ENCODE assay signal across 2 cellular contexts in the genomic region with DNA sequence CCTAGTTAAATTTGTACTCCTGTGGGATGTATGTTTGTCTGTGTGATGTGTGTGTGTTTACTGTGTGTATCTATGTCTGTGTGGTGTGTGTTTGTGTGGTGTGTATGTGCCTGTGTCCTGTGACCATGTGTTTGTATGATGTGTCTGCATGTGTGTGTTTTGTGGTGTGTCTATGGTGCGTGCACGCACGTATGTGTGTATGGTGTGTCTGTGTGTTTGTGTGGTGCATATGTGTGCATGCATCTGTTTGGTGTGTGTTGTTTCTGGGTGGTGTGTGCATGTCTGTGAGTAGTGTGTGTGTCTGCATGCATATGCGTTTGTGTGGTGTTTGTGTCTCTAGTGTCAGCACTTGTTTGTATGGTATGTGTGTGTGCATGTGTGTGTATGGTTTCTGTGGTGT.
TF ChIP-seq lines count a peak whose summit lies in the region.

No MANE protein-coding gene starts in this region.

TF ChIP-seq in IMR-90, 13 proteins besides CTCF, POLR2A, EP300 and RAD21:
- TF ChIP-seq, protein P1, sequence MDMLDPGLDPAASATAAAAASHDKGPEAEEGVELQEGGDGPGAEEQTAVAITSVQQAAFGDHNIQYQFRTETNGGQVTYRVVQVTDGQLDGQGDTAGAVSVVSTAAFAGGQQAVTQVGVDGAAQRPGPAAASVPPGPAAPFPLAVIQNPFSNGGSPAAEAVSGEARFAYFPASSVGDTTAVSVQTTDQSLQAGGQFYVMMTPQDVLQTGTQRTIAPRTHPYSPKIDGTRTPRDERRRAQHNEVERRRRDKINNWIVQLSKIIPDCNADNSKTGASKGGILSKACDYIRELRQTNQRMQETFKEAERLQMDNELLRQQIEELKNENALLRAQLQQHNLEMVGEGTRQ (IDR thresholded peaks at IDR 0.05; ENCODE audit: low read depth, low read length) = no peak
- TF ChIP-seq MAZ (IDR thresholded peaks at IDR 0.05; ENCODE audit: borderline replicate concordance, low read depth, low read length) = no peak
- no peak for TF ChIP-seq CHD1 (IDR thresholded peaks at IDR 0.05; ENCODE audit: low read depth, low read length)
- no peak for TF ChIP-seq MAFK (IDR thresholded peaks at IDR 0.05; ENCODE audit: low read depth, low read length)
- TF ChIP-seq MXI1 (IDR thresholded peaks at IDR 0.05; ENCODE audit: borderline replicate concordance, low read depth, low read length) = no peak
- TF ChIP-seq, protein P2, sequence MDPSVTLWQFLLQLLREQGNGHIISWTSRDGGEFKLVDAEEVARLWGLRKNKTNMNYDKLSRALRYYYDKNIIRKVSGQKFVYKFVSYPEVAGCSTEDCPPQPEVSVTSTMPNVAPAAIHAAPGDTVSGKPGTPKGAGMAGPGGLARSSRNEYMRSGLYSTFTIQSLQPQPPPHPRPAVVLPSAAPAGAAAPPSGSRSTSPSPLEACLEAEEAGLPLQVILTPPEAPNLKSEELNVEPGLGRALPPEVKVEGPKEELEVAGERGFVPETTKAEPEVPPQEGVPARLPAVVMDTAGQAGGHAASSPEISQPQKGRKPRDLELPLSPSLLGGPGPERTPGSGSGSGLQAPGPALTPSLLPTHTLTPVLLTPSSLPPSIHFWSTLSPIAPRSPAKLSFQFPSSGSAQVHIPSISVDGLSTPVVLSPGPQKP (IDR thresholded peaks at IDR 0.05; ENCODE audit: borderline replicate concordance, low read depth, low read length) = no peak
- no peak for TF ChIP-seq CEBPB (IDR thresholded peaks at IDR 0.05; ENCODE audit: low read depth, low read length)
- no peak for TF ChIP-seq RCOR1 (IDR thresholded peaks at IDR 0.05; ENCODE audit: insufficient replicate concordance, low read length)
- no peak for TF ChIP-seq BHLHE40 (IDR thresholded peaks at IDR 0.05; ENCODE audit: low read depth, low read length)
- no peak for TF ChIP-seq NFE2L2 (IDR thresholded peaks at IDR 0.05; ENCODE audit: low read depth, low read length)

TF ChIP-seq in H1, 55 proteins besides CTCF, POLR2A, EP300 and RAD21:
- TF ChIP-seq MAFK (IDR thresholded peaks at IDR 0.05; ENCODE audit: low read depth, low read length) (no peak), PHF8 (conservative IDR thresholded peaks at IDR 0.05; ENCODE audit: low read depth, low read length) (no peak), RNF2 (IDR thresholded peaks at IDR 0.05; ENCODE audit: borderline replicate concordance, low read depth, low read length, missing control alignments, poor library complexity, severe bottlenecking) (no peak), CEBPB (IDR thresholded peaks at IDR 0.05; ENCODE audit: low read depth, low read length) (no peak), SAP30 (IDR thresholded peaks at IDR 0.05; ENCODE audit: insufficient read depth, insufficient replicate concordance, low read length) (no peak), SIRT6 (IDR thresholded peaks at IDR 0.05; ENCODE audit: low read length) (no peak), RXRA (IDR thresholded peaks at IDR 0.05; ENCODE audit: insufficient read depth, low read depth, low read length) (no peak), ASH2L (IDR thresholded peaks at IDR 0.05; ENCODE audit: low read length) (no peak), BRCA1 (IDR thresholded peaks at IDR 0.05; ENCODE audit: low read depth, low read length) (no peak), BCL11A (IDR thresholded peaks at IDR 0.05; ENCODE audit: low read depth in 2 of 2, low read length in 2 of 2) (no peak), KDM4A (IDR thresholded peaks at IDR 0.05; ENCODE audit: low read depth, low read length, severe bottlenecking) (no peak)
- TF ChIP-seq, protein P3, sequence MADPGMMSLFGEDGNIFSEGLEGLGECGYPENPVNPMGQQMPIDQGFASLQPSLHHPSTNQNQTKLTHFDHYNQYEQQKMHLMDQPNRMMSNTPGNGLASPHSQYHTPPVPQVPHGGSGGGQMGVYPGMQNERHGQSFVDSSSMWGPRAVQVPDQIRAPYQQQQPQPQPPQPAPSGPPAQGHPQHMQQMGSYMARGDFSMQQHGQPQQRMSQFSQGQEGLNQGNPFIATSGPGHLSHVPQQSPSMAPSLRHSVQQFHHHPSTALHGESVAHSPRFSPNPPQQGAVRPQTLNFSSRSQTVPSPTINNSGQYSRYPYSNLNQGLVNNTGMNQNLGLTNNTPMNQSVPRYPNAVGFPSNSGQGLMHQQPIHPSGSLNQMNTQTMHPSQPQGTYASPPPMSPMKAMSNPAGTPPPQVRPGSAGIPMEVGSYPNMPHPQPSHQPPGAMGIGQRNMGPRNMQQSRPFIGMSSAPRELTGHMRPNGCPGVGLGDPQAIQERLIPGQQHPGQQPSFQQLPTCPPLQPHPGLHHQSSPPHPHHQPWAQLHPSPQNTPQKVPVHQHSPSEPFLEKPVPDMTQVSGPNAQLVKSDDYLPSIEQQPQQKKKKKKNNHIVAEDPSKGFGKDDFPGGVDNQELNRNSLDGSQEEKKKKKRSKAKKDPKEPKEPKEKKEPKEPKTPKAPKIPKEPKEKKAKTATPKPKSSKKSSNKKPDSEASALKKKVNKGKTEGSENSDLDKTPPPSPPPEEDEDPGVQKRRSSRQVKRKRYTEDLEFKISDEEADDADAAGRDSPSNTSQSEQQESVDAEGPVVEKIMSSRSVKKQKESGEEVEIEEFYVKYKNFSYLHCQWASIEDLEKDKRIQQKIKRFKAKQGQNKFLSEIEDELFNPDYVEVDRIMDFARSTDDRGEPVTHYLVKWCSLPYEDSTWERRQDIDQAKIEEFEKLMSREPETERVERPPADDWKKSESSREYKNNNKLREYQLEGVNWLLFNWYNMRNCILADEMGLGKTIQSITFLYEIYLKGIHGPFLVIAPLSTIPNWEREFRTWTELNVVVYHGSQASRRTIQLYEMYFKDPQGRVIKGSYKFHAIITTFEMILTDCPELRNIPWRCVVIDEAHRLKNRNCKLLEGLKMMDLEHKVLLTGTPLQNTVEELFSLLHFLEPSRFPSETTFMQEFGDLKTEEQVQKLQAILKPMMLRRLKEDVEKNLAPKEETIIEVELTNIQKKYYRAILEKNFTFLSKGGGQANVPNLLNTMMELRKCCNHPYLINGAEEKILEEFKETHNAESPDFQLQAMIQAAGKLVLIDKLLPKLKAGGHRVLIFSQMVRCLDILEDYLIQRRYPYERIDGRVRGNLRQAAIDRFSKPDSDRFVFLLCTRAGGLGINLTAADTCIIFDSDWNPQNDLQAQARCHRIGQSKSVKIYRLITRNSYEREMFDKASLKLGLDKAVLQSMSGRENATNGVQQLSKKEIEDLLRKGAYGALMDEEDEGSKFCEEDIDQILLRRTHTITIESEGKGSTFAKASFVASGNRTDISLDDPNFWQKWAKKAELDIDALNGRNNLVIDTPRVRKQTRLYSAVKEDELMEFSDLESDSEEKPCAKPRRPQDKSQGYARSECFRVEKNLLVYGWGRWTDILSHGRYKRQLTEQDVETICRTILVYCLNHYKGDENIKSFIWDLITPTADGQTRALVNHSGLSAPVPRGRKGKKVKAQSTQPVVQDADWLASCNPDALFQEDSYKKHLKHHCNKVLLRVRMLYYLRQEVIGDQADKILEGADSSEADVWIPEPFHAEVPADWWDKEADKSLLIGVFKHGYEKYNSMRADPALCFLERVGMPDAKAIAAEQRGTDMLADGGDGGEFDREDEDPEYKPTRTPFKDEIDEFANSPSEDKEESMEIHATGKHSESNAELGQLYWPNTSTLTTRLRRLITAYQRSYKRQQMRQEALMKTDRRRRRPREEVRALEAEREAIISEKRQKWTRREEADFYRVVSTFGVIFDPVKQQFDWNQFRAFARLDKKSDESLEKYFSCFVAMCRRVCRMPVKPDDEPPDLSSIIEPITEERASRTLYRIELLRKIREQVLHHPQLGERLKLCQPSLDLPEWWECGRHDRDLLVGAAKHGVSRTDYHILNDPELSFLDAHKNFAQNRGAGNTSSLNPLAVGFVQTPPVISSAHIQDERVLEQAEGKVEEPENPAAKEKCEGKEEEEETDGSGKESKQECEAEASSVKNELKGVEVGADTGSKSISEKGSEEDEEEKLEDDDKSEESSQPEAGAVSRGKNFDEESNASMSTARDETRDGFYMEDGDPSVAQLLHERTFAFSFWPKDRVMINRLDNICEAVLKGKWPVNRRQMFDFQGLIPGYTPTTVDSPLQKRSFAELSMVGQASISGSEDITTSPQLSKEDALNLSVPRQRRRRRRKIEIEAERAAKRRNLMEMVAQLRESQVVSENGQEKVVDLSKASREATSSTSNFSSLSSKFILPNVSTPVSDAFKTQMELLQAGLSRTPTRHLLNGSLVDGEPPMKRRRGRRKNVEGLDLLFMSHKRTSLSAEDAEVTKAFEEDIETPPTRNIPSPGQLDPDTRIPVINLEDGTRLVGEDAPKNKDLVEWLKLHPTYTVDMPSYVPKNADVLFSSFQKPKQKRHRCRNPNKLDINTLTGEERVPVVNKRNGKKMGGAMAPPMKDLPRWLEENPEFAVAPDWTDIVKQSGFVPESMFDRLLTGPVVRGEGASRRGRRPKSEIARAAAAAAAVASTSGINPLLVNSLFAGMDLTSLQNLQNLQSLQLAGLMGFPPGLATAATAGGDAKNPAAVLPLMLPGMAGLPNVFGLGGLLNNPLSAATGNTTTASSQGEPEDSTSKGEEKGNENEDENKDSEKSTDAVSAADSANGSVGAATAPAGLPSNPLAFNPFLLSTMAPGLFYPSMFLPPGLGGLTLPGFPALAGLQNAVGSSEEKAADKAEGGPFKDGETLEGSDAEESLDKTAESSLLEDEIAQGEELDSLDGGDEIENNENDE (IDR thresholded peaks at IDR 0.05; ENCODE audit: insufficient replicate concordance, low read length) = no peak
